In the genomic region with DNA sequence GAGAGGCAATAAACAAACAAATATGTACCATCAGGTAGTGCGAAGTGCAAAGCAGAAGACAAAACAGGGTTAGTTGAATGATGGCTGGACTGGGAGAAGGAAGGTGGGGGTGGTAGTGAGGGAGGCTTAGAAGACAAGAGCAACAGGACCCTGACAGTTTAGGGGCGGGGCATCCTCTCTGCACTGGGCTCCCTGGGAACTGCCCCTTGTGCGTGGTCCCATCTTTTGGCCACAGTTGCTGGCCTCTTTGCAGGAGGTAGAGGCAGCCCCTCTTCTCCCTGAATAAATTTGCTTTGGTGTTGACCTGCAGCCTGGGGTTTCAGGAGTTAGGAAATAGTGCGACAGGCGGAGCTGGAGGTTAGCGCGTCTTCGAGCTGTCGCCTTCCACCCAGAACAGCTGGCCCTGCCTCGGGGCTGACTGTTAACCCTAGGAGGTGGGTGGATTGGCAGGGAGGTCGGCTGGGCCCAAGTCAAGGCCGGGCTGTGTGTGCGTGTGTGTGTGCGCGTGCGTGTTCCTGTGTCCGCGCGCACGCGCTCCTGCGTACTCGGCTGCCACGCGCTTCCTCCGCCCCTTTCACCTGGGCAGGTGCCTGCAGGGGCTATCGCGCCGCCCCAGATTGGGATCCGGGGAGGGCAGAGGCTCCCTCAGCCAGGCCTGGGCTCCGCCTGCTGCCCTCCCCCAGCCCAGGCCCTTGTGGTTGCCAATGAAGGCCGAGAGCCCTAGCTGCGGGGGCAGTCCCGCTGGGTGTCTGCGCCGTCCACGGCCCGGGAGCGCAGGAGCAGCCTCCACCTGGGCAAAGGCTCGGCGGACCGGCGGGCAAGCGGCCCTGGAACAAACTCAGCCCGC, we compare ENCODE assay signal across 1 cellular context.
TF ChIP-seq lines count a peak whose summit lies in the region.

No MANE protein-coding gene starts in this region.

TF ChIP-seq in H1, 55 proteins besides CTCF, POLR2A, EP300 and RAD21 (continued from another document):
- no peak for TF ChIP-seq GTF2F1 (IDR thresholded peaks at IDR 0.05; ENCODE audit: borderline replicate concordance, low read depth, low read length)
